ENCODE assay signal across 8 cellular contexts in the genomic region with DNA sequence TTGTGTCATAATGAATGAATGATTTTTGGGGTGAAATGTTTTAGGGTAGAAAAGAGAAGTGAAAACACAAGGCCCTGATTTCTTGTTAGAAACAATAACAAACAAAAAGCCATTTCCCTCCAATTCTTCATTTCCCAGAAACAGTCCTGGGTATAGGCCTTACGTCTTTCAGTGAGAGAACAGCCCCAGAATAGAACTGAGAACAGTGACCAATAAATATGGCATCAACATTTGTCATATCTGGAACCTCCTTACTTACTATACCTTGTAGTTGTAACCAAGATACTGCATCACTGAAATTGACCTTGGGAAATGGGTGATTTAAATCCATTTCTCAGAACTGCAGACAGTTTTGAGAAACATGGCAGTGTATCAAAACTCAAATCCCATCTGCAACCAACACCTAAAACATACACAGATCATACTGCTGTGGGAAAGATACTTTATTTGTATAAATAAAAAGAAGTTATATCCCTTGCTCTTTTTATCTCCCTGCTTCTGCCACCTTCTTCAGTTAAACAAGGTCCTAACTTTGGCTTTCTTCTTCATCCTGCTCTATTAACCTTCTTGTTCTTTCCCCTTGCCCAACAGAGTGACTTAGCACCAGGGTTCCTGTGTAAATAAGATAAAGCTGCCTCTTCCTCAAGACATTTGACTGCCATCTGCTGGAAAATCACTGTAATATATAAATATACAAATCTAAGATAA. TPM values are rescaled to one million over a fixed set of nuclear protein-coding genes. Genes with fewer than 3 reads are reported as not detected.
DNase-seq lines count a peak whose midpoint lies in the region; ATAC-seq, FAIRE-seq and TF ChIP-seq lines count a peak whose summit lies in the region.

No MANE protein-coding gene starts in this region.

- intact Hi-C loops in K562 (cut with micrococcal nuclease): loop anchor here (1.0 to 5.0 kb wide), 4 partner anchors 39 to 307 kb away; partner anchors contain the start of gene IFI6
- intact Hi-C loops in tibial artery (cut with DNase I; ENCODE audit: low total_unique reads): loop anchor here (5.0 kb wide), 1 partner anchor 117 kb away; no protein-coding TSS in a partner anchor

- no TSS peak for BruUV-seq in K562 (replicated peaks; lab: Mats Ljungman, UMichigan)

- H3K9me3 ChIP-seq in K562 (replicated peaks; ENCODE audit: control insufficient read depth, insufficient read depth, low read depth, low read length): no peaks in the 10 kb centered on the region
- no peaks in the 10 kb centered on the region for H3K9me3 ChIP-seq in keratinocyte (ENCODE audit: control insufficient read depth, low read depth, low read length)
- H3K9me3 ChIP-seq in tibial artery: no peaks in the 10 kb centered on the region

- H3K4me1 ChIP-seq in K562 (replicated peaks in 1 of 2; ENCODE audit: control insufficient read depth in 2 of 2, insufficient read depth in 2 of 2, low read length in 2 of 2): peaks cover 5 to 18% of the 10 kb centered on the region in 2 experiments; a peak in 4 of 5 replicates
- H3K4me1 ChIP-seq in keratinocyte (ENCODE audit: control insufficient read depth, extremely low read depth, insufficient read depth, low read length): no peaks in the 10 kb centered on the region
- no peaks in the 10 kb centered on the region for H3K4me1 ChIP-seq in tibial artery

- TF ChIP-seq CTCF in K562 (IDR thresholded peaks at IDR 0.05 in 2 of 3, conservative IDR thresholded peaks at IDR 0.05 in 1 of 3; ENCODE audit: insufficient read depth in 2 of 3, low read depth in 1 of 3, low read length in 3 of 3) (peak; percentile 66 to 96 (median 73); a peak in 5 of 6 replicates), keratinocyte (optimal IDR thresholded peaks at IDR 0.05 in 1 of 3, IDR thresholded peaks at IDR 0.05 in 1 of 3, conservative IDR thresholded peaks at IDR 0.05 in 1 of 3; ENCODE audit: extremely low read depth in 1 of 3, insufficient read depth in 2 of 3, low read length in 3 of 3) (peak in 2 of 3 experiments; percentile 32 to 39), tibial artery (IDR thresholded peaks at IDR 0.05) (peak; percentile 39 to 65)

- no peak for TF ChIP-seq POLR2A in K562 (conservative IDR thresholded peaks at IDR 0.05)

- in situ Hi-C loops in K562 (cut with MboI): no loop called here

- peak overlapping the region; percentile 81 for H3K27ac ChIP-seq in K562 (ENCODE audit: extremely low read depth, low read depth, low read length)
- H3K27ac ChIP-seq in keratinocyte (ENCODE audit: control insufficient read depth, insufficient read depth, low read length): no peak overlapping the region
- no peak overlapping the region for H3K27ac ChIP-seq in tibial artery

- CTCF ChIA-PET in K562 (lab: Yijun Ruan, JAX; ENCODE audit: low intra/inter-chr PET ratio): interaction anchor here (0.6 to 2.7 kb wide), 11 partner anchors 22 to 371 kb away, joined by 3 to 44 read pairs (median 5); no protein-coding TSS in a partner anchor

- no peak overlapping the region for H3K4me3 ChIP-seq in K562
- H3K4me3 ChIP-seq in keratinocyte (ENCODE audit: control insufficient read depth in 2 of 3, extremely low read depth in 1 of 3, insufficient read depth in 2 of 3, low read depth in 1 of 3, low read length in 3 of 3): no peak overlapping the region
- no peak overlapping the region for H3K4me3 ChIP-seq in tibial artery

- H3K9me1 ChIP-seq in K562 (ENCODE audit: control insufficient read depth, insufficient read depth, low read length): no peaks in the 10 kb centered on the region
- H3K9me1 ChIP-seq in keratinocyte (ENCODE audit: control insufficient read depth, extremely low read depth, insufficient read depth, low read length): no peaks in the 10 kb centered on the region

- H2AFZ ChIP-seq in K562 (ENCODE audit: low read depth, low read length) (peak overlapping the region; percentile 15), keratinocyte (ENCODE audit: control insufficient read depth, low read length) (no peak overlapping the region)

- POLR2A ChIA-PET in K562 (lab: Yijun Ruan, JAX): interaction anchor here (0.7 to 3.0 kb wide), 6 partner anchors 8 to 138 kb away, joined by 3 to 13 read pairs (median 4); no protein-coding TSS in a partner anchor

- H3K36me3 ChIP-seq in K562 (ENCODE audit: control insufficient read depth, insufficient read depth, low read length) (peaks cover 34% of the 10 kb centered on the region), keratinocyte (ENCODE audit: control insufficient read depth in 2 of 2, extremely low read depth in 1 of 2, insufficient read depth in 2 of 2, low read length in 2 of 2) (peaks cover 0 to 8% of the 10 kb centered on the region in 2 experiments), tibial artery (peaks cover 15 to 42% (median 15%) of the 10 kb centered on the region in 3 donors)

- H3K9ac ChIP-seq in K562 (ENCODE audit: insufficient read depth in 1 of 2, low read depth in 2 of 2, low read length in 2 of 2): peak overlapping the region in 1 of 2 experiments; percentile 46; a peak in 2 of 4 replicates
- no peak overlapping the region for H3K9ac ChIP-seq in keratinocyte (ENCODE audit: control insufficient read depth, extremely low read depth, insufficient read depth, low read length)

- FAIRE-seq in A204.1 (lab: Jason Lieb, UNC) (peak; percentile 93), G401.6 (lab: Jason Lieb, UNC) (peak; percentile 71), K562 (lab: Jason Lieb, UNC) (peak; percentile 88), keratinocyte (lab: Jason Lieb, UNC) (no peak)

- peak; percentile 94 to 96 for TF ChIP-seq RAD21 in K562 (CRISPR knock-in tag; conservative IDR thresholded peaks at IDR 0.05 in 1 of 2, IDR thresholded peaks at IDR 0.05 in 1 of 2)

- no peaks in the 10 kb centered on the region for H4K20me1 ChIP-seq in K562 (replicated peaks; ENCODE audit: control insufficient read depth, insufficient read depth, low read length)
- no peaks in the 10 kb centered on the region for H4K20me1 ChIP-seq in keratinocyte (ENCODE audit: control insufficient read depth, extremely low read depth, insufficient read depth, low read length)

- dilution Hi-C loops in keratinocyte (cut with MboI; ENCODE audit: extremely low pct_ligation_motif_present, low sequenced_read_pairs): no loop called here

- TF ChIP-seq EP300 in K562 (IDR thresholded peaks at IDR 0.05; ENCODE audit: low read length): peak; percentile 95

- WGBS in K562 (ENCODE audit: insufficient coverage, low coverage, missing lambda C conversion rate): 20% methylated on average over 1 of the region's 1 CpG

- H3K4me2 ChIP-seq in K562 (ENCODE audit: insufficient read depth, low read length): peak overlapping the region; percentile 48
- H3K4me2 ChIP-seq in keratinocyte (ENCODE audit: control insufficient read depth, extremely low read depth, insufficient read depth, low read depth, low read length): no peak overlapping the region

- H3K27me3 ChIP-seq in K562 (ENCODE audit: control insufficient read depth in 2 of 2, insufficient read depth in 2 of 2, low read length in 2 of 2) (no peaks in the 10 kb centered on the region), keratinocyte (ENCODE audit: control insufficient read depth, extremely low read depth, insufficient read depth, low read length) (no peaks in the 10 kb centered on the region), tibial artery (no peaks in the 10 kb centered on the region)

- no peaks in the 10 kb centered on the region for H3K79me2 ChIP-seq in K562 (ENCODE audit: control insufficient read depth, insufficient read depth, low read length)
- H3K79me2 ChIP-seq in keratinocyte (ENCODE audit: control insufficient read depth, insufficient read depth, low read length): no peaks in the 10 kb centered on the region

- peak; percentile 93 for ATAC-seq in K562
- ATAC-seq in HG03097 (IDR thresholded peaks at IDR 0.05; ENCODE audit: low FRiP score, unreplicated experiment): no peak

- DNase-seq in NCI-H2196 (lab: John Stamatoyannopoulos, UW; ENCODE audit: unreplicated experiment) (peak; percentile 32), K562 (ENCODE audit: extremely low read depth in 1 of 4, low spot score in 3 of 4) (peak; percentile 67 to 90 (median 79)), keratinocyte (ENCODE audit: low read depth, low spot score) (no peak), tibial artery (no peak), mucosa of gallbladder (ENCODE audit: low spot score) (no peak)

RNA-seq across cellular contexts. Expression of gene XKR8, which starts 19.5 kb away (rescaled TPM):
- 1.2 and 2.3 TPM in 2 replicates for total RNA-seq in K562 (2011; cell fraction: chromatin; rRNA removed; ENCODE audit: low replicate concordance)
- total RNA-seq in K562 (2011; cell fraction: nucleolus; rRNA removed): 3.8 and 4.8 TPM in 2 replicates
- total RNA-seq in K562 (2011; cell fraction: nucleoplasm; rRNA removed): 2.4 and 2.9 TPM in 2 replicates
- total RNA-seq in K562 (2014; rRNA removed) (0.45 and 0.86 TPM in 2 replicates), K562 (2014; rRNA removed; fragmentation: Illumina TruSeq; extraction: Trizol) (0.58 and 0.99 TPM in 2 replicates), K562 (2015; rRNA removed; fragmentation: Illumina TruSeq; extraction: Trizol) (1.9 and 2.2 TPM in 2 replicates), K562 (2021) (2.5 and 2.8 TPM in 2 replicates), mucosa of gallbladder (10.9 TPM)
- polyA plus RNA-seq in K562 (2011; rRNA removed) (1.8 and 3.1 TPM in 2 replicates), K562 (2014; fragmentation: Illumina TruSeq; extraction: Trizol) (1.7 and 2.1 TPM in 2 replicates), K562 (2014; fragmentation: Nextera tagmentation; extraction: Ambion mirVana) (under 1 TPM; 0.49 to 0.73 TPM), K562 (2014; rRNA removed) (1.9 and 2.5 TPM in 2 replicates), keratinocyte (2.5 to 3.9 TPM (median 3.2 TPM) in 3 replicates)
- polyA plus RNA-seq in K562 (2011; cell fraction: cytosol; rRNA removed): 2.7 and 4.9 TPM in 2 replicates
- polyA plus RNA-seq in K562 (2011; cell fraction: nucleus; rRNA removed): 2.5 and 2.6 TPM in 2 replicates
- polyA plus RNA-seq in K562 (2012): 2.1 and 2.9 TPM in 2 replicates
- 1.5 and 1.7 TPM in 2 replicates for polyA minus RNA-seq in K562 (2011; rRNA and poly(A)+ RNA removed)
- polyA minus RNA-seq in K562 (2011; cell fraction: cytosol; rRNA and poly(A)+ RNA removed): 0.95 and 7.0 TPM in 2 replicates
- polyA minus RNA-seq in K562 (2011; cell fraction: nucleus; rRNA and poly(A)+ RNA removed): 0.67 and 1.2 TPM in 2 replicates
- 1.1 TPM for polyA plus RNA-seq in keratinocyte (2011; ENCODE audit: low read depth)
- polyA plus RNA-seq in keratinocyte (2011; cell fraction: cytosol; rRNA removed): 2.2 and 2.6 TPM in 2 replicates
- polyA plus RNA-seq in keratinocyte (2011; cell fraction: nucleus; rRNA removed): 3.0 and 3.4 TPM in 2 replicates
- 2.4 and 3.1 TPM in 2 replicates for polyA plus RNA-seq in keratinocyte (2012; ENCODE audit: low replicate concordance)
- polyA minus RNA-seq in keratinocyte: 2.1 to 3.7 TPM (median 2.1 TPM) in 3 replicates
- 3.5 TPM for polyA minus RNA-seq in keratinocyte (2011; cell fraction: cytosol; rRNA and poly(A)+ RNA removed)
- polyA minus RNA-seq in keratinocyte (2011; cell fraction: nucleus; rRNA and poly(A)+ RNA removed): 2.1 TPM in 2 replicates

RNA-seq across cellular contexts. Expression of gene SMPDL3B, which starts 44.5 kb away (rescaled TPM):
- total RNA-seq in K562 (2011; cell fraction: chromatin; rRNA removed; ENCODE audit: low replicate concordance): 1.3 and 1.6 TPM in 2 replicates
- 1.4 and 2.0 TPM in 2 replicates for total RNA-seq in K562 (2011; cell fraction: nucleolus; rRNA removed)
- total RNA-seq in K562 (2011; cell fraction: nucleoplasm; rRNA removed): 1.1 and 1.6 TPM in 2 replicates
- total RNA-seq in K562 (2014; rRNA removed) (0.73 and 0.98 TPM in 2 replicates), K562 (2014; rRNA removed; fragmentation: Illumina TruSeq; extraction: Trizol) (0.36 and 0.38 TPM in 2 replicates), K562 (2015; rRNA removed; fragmentation: Illumina TruSeq; extraction: Trizol) (0.07 and 0.11 TPM in 2 replicates), K562 (2021) (0.74 and 0.98 TPM in 2 replicates), mucosa of gallbladder (7.0 TPM)
- polyA plus RNA-seq in K562 (2011; rRNA removed) (0.68 and 1.1 TPM in 2 replicates), K562 (2014; fragmentation: Illumina TruSeq; extraction: Trizol) (0.71 and 0.97 TPM in 2 replicates), K562 (2014; fragmentation: Nextera tagmentation; extraction: Ambion mirVana) (under 1 TPM; 0.10 to 0.41 TPM), K562 (2014; rRNA removed) (1.1 and 1.2 TPM in 2 replicates), keratinocyte (0.51 to 1.3 TPM (median 0.61 TPM) in 3 replicates)
- polyA plus RNA-seq in K562 (2011; cell fraction: cytosol; rRNA removed): 1.1 and 2.3 TPM in 2 replicates
- polyA plus RNA-seq in K562 (2011; cell fraction: nucleus; rRNA removed): 0.70 and 1.6 TPM in 2 replicates
- polyA plus RNA-seq in K562 (2012): 0.30 and 1.1 TPM in 2 replicates
- polyA minus RNA-seq in K562 (2011; rRNA and poly(A)+ RNA removed): 0.53 and 0.54 TPM in 2 replicates
- 0.48 TPM in 1 of 2 replicates, not detected in the other for polyA minus RNA-seq in K562 (2011; cell fraction: cytosol; rRNA and poly(A)+ RNA removed)
- polyA minus RNA-seq in K562 (2011; cell fraction: nucleus; rRNA and poly(A)+ RNA removed): 0.27 and 0.56 TPM in 2 replicates
- 0.31 TPM for polyA plus RNA-seq in keratinocyte (2011; ENCODE audit: low read depth)
- polyA plus RNA-seq in keratinocyte (2011; cell fraction: cytosol; rRNA removed): 0.81 and 0.97 TPM in 2 replicates
- polyA plus RNA-seq in keratinocyte (2011; cell fraction: nucleus; rRNA removed): 1.9 and 2.0 TPM in 2 replicates
- 0.63 and 0.65 TPM in 2 replicates for polyA plus RNA-seq in keratinocyte (2012; ENCODE audit: low replicate concordance)
- 0.67 to 1.5 TPM (median 0.82 TPM) in 3 replicates for polyA minus RNA-seq in keratinocyte
- polyA minus RNA-seq in keratinocyte (2011; cell fraction: cytosol; rRNA and poly(A)+ RNA removed): not detected
- 1.4 TPM in 2 replicates for polyA minus RNA-seq in keratinocyte (2011; cell fraction: nucleus; rRNA and poly(A)+ RNA removed)

Comparison
In these comparisons a context has a peak if more than half of its experiments do, and no peak if none do; other contexts are left out.
1. DNase-seq: peak in NCI-H2196 (single experiment) and K562 (4 of 4); none in keratinocyte (single experiment), tibial artery (0 of 2) and mucosa of gallbladder (single experiment).
2. Peak in every context shown above with its lines, with median percentiles within 50 percentile points of each other: CTCF ChIP-seq.